22 cellular contexts compared by ENCODE assay signal in the genomic region with DNA sequence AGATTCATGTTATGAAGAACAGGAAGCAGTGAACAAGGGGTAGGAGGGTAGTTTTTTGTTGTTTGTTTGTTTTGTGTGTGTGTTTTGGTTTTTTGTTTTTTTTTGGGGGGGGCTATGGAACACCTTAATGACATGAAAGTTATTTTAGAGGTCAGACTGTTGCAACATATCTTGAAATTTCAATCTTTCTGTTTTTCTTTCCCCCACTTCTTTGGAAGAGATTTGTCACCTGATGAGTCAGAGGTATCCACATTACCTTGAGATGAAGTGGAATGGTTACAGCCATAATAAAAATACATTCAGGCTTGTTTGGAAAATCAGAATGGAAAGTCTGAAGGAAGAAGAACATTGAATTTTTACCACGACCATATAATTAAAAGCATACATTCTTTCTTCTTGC. TPM values are rescaled to one million over a fixed set of nuclear protein-coding genes. Genes with fewer than 3 reads are reported as not detected.
DNase-seq lines count a peak whose midpoint lies in the region; ATAC-seq, FAIRE-seq and TF ChIP-seq lines count a peak whose summit lies in the region.
"Had no signal": no experiment of that assay in that cellular context is flagged by ENCODE, and none has a peak within 500 bp of the region (broad histone marks: within the 10 kb centered on the region; RNA-seq: fewer than 3 reads in every experiment).

No MANE protein-coding gene starts in this region.

- in situ Hi-C loops in IMR-90 (cut with MboI; ENCODE audit: low sequenced_read_pairs) = no loop called here
- in situ Hi-C loops in HepG2 (cut with HindIII; ENCODE audit: extremely low pct_ligation_motif_present, low pct_unique_long_range_greater_than_20kb) = no loop called here

- no peak for DNase-seq in activated CD4-positive, alpha-beta T cell treated with anti-CD3 and anti-CD28 coated beads for 36 hours
- DNase-seq in activated CD4-positive, alpha-beta T cell treated with anti-CD3 and anti-CD28 coated beads for 4 hours = no peak
- peak; percentile 38 for DNase-seq in IMR-90
- DNase-seq in bronchial epithelial cell (ENCODE audit: low read depth) = peak; percentile 75
- peak; percentile 3 for DNase-seq in osteoblast (ENCODE audit: insufficient read length, low spot score, missing footprints)
- DNase-seq in HepG2 (ENCODE audit: low spot score) = no peak
- no peak for DNase-seq in SKM-1 (lab: John Stamatoyannopoulos, UW; ENCODE audit: unreplicated experiment)
- DNase-seq: 8988T; amniotic stem cell; CD4-positive, CD25-positive, alpha-beta regulatory T cell; cerebellar nuclear complex; effector CD8-positive, alpha-beta T cell; mesendoderm; NCI-H2029 treated with DMSO at 0.1 percent for 48 hours; NCI-H510A treated with DMSO at 0.1 percent for 48 hours; nephron progenitor cell; Right ventricle myocardium superior; T-helper 2 cell had no signal

- peak overlapping the region; percentile 63 for H3K27ac Mint-ChIP-seq in activated CD4-positive, alpha-beta T cell treated with anti-CD3 and anti-CD28 coated beads for 36 hours
- H3K27ac Mint-ChIP-seq: IgD-negative memory B cell, nephron progenitor cell, WTC11 had no signal

- WGBS in IMR-90 (ENCODE audit: extremely low coverage in 2 of 2, insufficient read length in 1 of 2), 2 experiments = no CpG with 5 or more reads among the region's 1 CpG
- WGBS in HepG2 (ENCODE audit: low lambda C conversion rate) = 2% methylated on average over 1 of the region's 1 CpG

- H3K4me3 ChIP-seq in IMR-90 (ENCODE audit: insufficient read depth, low read depth, low read length) (no peak overlapping the region), bronchial epithelial cell (ENCODE audit: low read depth, low read length) (no peak overlapping the region), osteoblast (ENCODE audit: insufficient read depth, low read length) (no peak overlapping the region), HepG2 (replicated peaks in 1 of 3; ENCODE audit: insufficient read depth in 1 of 3, low read depth in 2 of 3, low read length in 3 of 3) (no peak overlapping the region)

- no peak overlapping the region for H4K5ac ChIP-seq in IMR-90 (ENCODE audit: low read depth, low read length)

- CTCF ChIA-PET in activated CD4-positive, alpha-beta T cell treated with anti-CD3 and anti-CD28 coated beads for 36 hours (lab: Charles Lee) = interaction anchor here (0.8 to 0.9 kb wide), 2 partner anchors 19 to 465 kb away, joined by 3 to 5 read pairs; no protein-coding TSS in a partner anchor
- CTCF ChIA-PET in IMR-90 (lab: Yijun Ruan, JAX) (no interaction called here), HepG2 (lab: Yijun Ruan, JAX; ENCODE audit: low intra/inter-chr PET ratio, low total read pairs) (no interaction called here)

- H3K9ac ChIP-seq in IMR-90 (ENCODE audit: low read depth, low read length) = no peak overlapping the region
- H3K9ac ChIP-seq in HepG2 (ENCODE audit: insufficient read depth, low read depth, low read length) = no peak overlapping the region

- POLR2A ChIA-PET in activated CD4-positive, alpha-beta T cell treated with anti-CD3 and anti-CD28 coated beads for 36 hours (lab: Charles Lee) = no interaction called here
- POLR2A ChIA-PET in IMR-90 (lab: Charles Lee; ENCODE audit: unreplicated experiment) = no interaction called here
- POLR2A ChIA-PET in HepG2 (lab: Yijun Ruan, JAX) = no interaction called here

- H3K18ac ChIP-seq in IMR-90 (ENCODE audit: low read depth, low read length) = no peak overlapping the region

- H3K23ac ChIP-seq in IMR-90 (ENCODE audit: low read depth, low read length) = no peak overlapping the region

- H3K4me2 ChIP-seq in IMR-90 (ENCODE audit: low read depth, low read length) = no peak overlapping the region
- no peak overlapping the region for H3K4me2 ChIP-seq in osteoblast (ENCODE audit: insufficient read depth, low read length)
- H3K4me2 ChIP-seq in HepG2 (ENCODE audit: low read depth, low read length) = no peak overlapping the region

- ATAC-seq in activated CD4-positive, alpha-beta T cell treated with anti-CD3 and anti-CD28 coated beads for 36 hours = no peak
- no peak for ATAC-seq in IMR-90 (ENCODE audit: low read depth)
- ATAC-seq in HepG2 = no peak
- ATAC-seq in HG02678 (IDR thresholded peaks at IDR 0.05; ENCODE audit: unreplicated experiment) = no peak
- ATAC-seq: WTC11 had no signal

- no peaks in the 10 kb centered on the region for H3K4me1 ChIP-seq in IMR-90 (ENCODE audit: control insufficient read depth, insufficient read depth, low read length)
- H3K4me1 ChIP-seq in osteoblast (ENCODE audit: insufficient read depth, low read length) = peaks cover 12% of the 10 kb centered on the region
- H3K4me1 ChIP-seq in HepG2 (ENCODE audit: insufficient read depth, low read length) = peaks cover 34% of the 10 kb centered on the region

- TF ChIP-seq POLR2A in IMR-90 (IDR thresholded peaks at IDR 0.05; ENCODE audit: low read depth, low read length) = no peak
- no peak for TF ChIP-seq POLR2A in HepG2 (IDR thresholded peaks at IDR 0.05; ENCODE audit: insufficient read depth in 1 of 2, low read depth in 2 of 2, low read length in 2 of 2)

- H4K8ac ChIP-seq in IMR-90 (ENCODE audit: low read depth in 2 of 2, low read length in 2 of 2) = no peak overlapping the region

- H2AFZ ChIP-seq in IMR-90 (replicated peaks; ENCODE audit: low read length, poor library complexity) = no peak overlapping the region
- H2AFZ ChIP-seq in osteoblast (ENCODE audit: low read length) = no peak overlapping the region
- no peak overlapping the region for H2AFZ ChIP-seq in HepG2 (ENCODE audit: low read length)

- H3K27me3 ChIP-seq in IMR-90 (ENCODE audit: control insufficient read depth, insufficient read depth, low read length) (no peaks in the 10 kb centered on the region), bronchial epithelial cell (ENCODE audit: control insufficient read depth, insufficient read depth, low read length) (no peaks in the 10 kb centered on the region), osteoblast (ENCODE audit: insufficient read depth, low read length) (no peaks in the 10 kb centered on the region), HepG2 (ENCODE audit: control insufficient read depth in 1 of 2, insufficient read depth in 2 of 2, low read length in 2 of 2) (peaks cover 0 to 4% of the 10 kb centered on the region in 2 experiments; a peak in 1 of 5 replicates)

- H2BK20ac ChIP-seq in IMR-90 (ENCODE audit: low read depth, low read length) = no peak overlapping the region

- H3K9me3 ChIP-seq in IMR-90 (ENCODE audit: control insufficient read depth, insufficient read depth, low read length) (no peaks in the 10 kb centered on the region), osteoblast (ENCODE audit: low read depth, low read length) (no peaks in the 10 kb centered on the region), HepG2 (ENCODE audit: low read length) (no peaks in the 10 kb centered on the region)

- no peak overlapping the region for H2BK5ac ChIP-seq in IMR-90 (ENCODE audit: low read depth, low read length, poor library complexity, severe bottlenecking)

- no peak for TF ChIP-seq RAD21 in IMR-90 (IDR thresholded peaks at IDR 0.05; ENCODE audit: low read length)
- TF ChIP-seq RAD21 in HepG2 (CRISPR knock-in tag; IDR thresholded peaks at IDR 0.05) = no peak

- H3K4ac ChIP-seq in IMR-90 (ENCODE audit: low read depth, low read length) = no peak overlapping the region

- H4K91ac ChIP-seq in IMR-90 (ENCODE audit: insufficient read depth, low read depth, low read length) = no peak overlapping the region

- TF ChIP-seq CTCF in IMR-90 (conservative IDR thresholded peaks at IDR 0.05; ENCODE audit: low read depth, low read length) (no peak), bronchial epithelial cell (IDR thresholded peaks at IDR 0.05; ENCODE audit: insufficient read depth, low read length, severe bottlenecking) (no peak), osteoblast (IDR thresholded peaks at IDR 0.05; ENCODE audit: extremely low read depth, low read depth, low read length) (no peak), HepG2 (CRISPR knock-in tag; IDR thresholded peaks at IDR 0.05) (no peak)

- no peak overlapping the region for H3K4me3 Mint-ChIP-seq in activated CD4-positive, alpha-beta T cell treated with anti-CD3 and anti-CD28 coated beads for 36 hours
- H3K4me3 Mint-ChIP-seq: WTC11 had no signal

- H3K27ac ChIP-seq in IMR-90 (ENCODE audit: insufficient read depth, low read length) = no peak overlapping the region
- no peak overlapping the region for H3K27ac ChIP-seq in osteoblast (ENCODE audit: low read depth, low read length)
- no peak overlapping the region for H3K27ac ChIP-seq in HepG2 (ENCODE audit: extremely low read length, insufficient read depth, low read length)

- H2AK5ac ChIP-seq in IMR-90 (ENCODE audit: low read depth, low read length) = no peak overlapping the region

- peaks cover 6 to 7% of the 10 kb centered on the region in 2 experiments; a peak in 2 of 4 replicates for H3K79me1 ChIP-seq in IMR-90 (ENCODE audit: low read depth in 1 of 2, low read length in 2 of 2)

- H4K20me1 ChIP-seq in IMR-90 (ENCODE audit: insufficient read depth, low read length) (no peaks in the 10 kb centered on the region), osteoblast (ENCODE audit: insufficient read depth, low read length) (no peaks in the 10 kb centered on the region), HepG2 (ENCODE audit: insufficient read depth, low read length) (no peaks in the 10 kb centered on the region)

- intact Hi-C loops in activated CD4-positive, alpha-beta T cell treated with anti-CD3 and anti-CD28 coated beads for 36 hours (cut with DNase I, micrococcal nuclease) = loop anchor here in 1 of 2 experiments (2.0 kb wide), 1 partner anchor 19 kb away; no protein-coding TSS in a partner anchor
- intact Hi-C loops in IMR-90 (cut with micrococcal nuclease) = no loop called here
- intact Hi-C loops in HepG2 (cut with micrococcal nuclease; ENCODE audit: unreplicated experiment) = no loop called here

- peaks cover 12% of the 10 kb centered on the region for H3K36me3 Mint-ChIP-seq in activated CD4-positive, alpha-beta T cell treated with anti-CD3 and anti-CD28 coated beads for 36 hours (ENCODE audit: low read depth)

- TF ChIP-seq EP300 in HepG2 (IDR thresholded peaks at IDR 0.05; ENCODE audit: low read depth in 2 of 2, low read length in 2 of 2) = no peak
- no peak for TF ChIP-seq EP300 in HepG2 (CRISPR knock-in tag; IDR thresholded peaks at IDR 0.05; ENCODE audit: borderline replicate concordance)

- H3K9me3 Mint-ChIP-seq in activated CD4-positive, alpha-beta T cell treated with anti-CD3 and anti-CD28 coated beads for 36 hours (ENCODE audit: low read depth) = no peaks in the 10 kb centered on the region
- H3K9me3 Mint-ChIP-seq: WTC11 had no signal

- H3K79me2 ChIP-seq in osteoblast (ENCODE audit: insufficient read depth, low read length) (peaks cover 22% of the 10 kb centered on the region), HepG2 (ENCODE audit: insufficient read depth, low read length) (peaks cover 10% of the 10 kb centered on the region)

- H3K9me1 ChIP-seq in IMR-90 (ENCODE audit: insufficient read depth, low read length) = no peaks in the 10 kb centered on the region

- no peak overlapping the region for H3K56ac ChIP-seq in IMR-90 (ENCODE audit: extremely low read depth, insufficient read depth, low read length)

- no peak overlapping the region for H2BK120ac ChIP-seq in IMR-90 (ENCODE audit: low read depth, low read length)

- no peak overlapping the region for H2AK9ac ChIP-seq in IMR-90 (replicated peaks; ENCODE audit: low read depth, low read length, poor library complexity)

- FAIRE-seq in bronchial epithelial cell (lab: Jason Lieb, UNC) (no peak), HepG2 (lab: Jason Lieb, UNC) (no peak)
- FAIRE-seq: islet of Langerhans had no signal

- H2BK15ac ChIP-seq in IMR-90 (ENCODE audit: low read depth, low read length) = no peak overlapping the region

- dilution Hi-C loops in IMR-90 (cut with HindIII; ENCODE audit: low sequenced_read_pairs, unreplicated experiment) = no loop called here

- H3K14ac ChIP-seq in IMR-90 (replicated peaks; ENCODE audit: low read depth, low read length) = no peak overlapping the region

- peaks cover 32% of the 10 kb centered on the region for H3K4me1 Mint-ChIP-seq in activated CD4-positive, alpha-beta T cell treated with anti-CD3 and anti-CD28 coated beads for 36 hours

- peaks cover 3% of the 10 kb centered on the region for H3K36me3 ChIP-seq in IMR-90 (ENCODE audit: control insufficient read depth, insufficient read depth, low read length)
- H3K36me3 ChIP-seq in bronchial epithelial cell (ENCODE audit: control insufficient read depth, insufficient read depth, low read length) = no peaks in the 10 kb centered on the region
- peaks cover 12% of the 10 kb centered on the region for H3K36me3 ChIP-seq in osteoblast (ENCODE audit: insufficient read depth, low read length)
- peaks cover 0 to 7% of the 10 kb centered on the region in 2 experiments; a peak in 3 of 5 replicates for H3K36me3 ChIP-seq in HepG2 (replicated peaks in 1 of 2; ENCODE audit: control insufficient read depth in 1 of 2, insufficient read depth in 2 of 2, low read length in 2 of 2)

- BruUV-seq in IMR-90 (replicated peaks; lab: Mats Ljungman, UMichigan) (no TSS peak), HepG2 (replicated peaks; lab: Mats Ljungman, UMichigan) (no TSS peak)

- peaks cover 6% of the 10 kb centered on the region for H3K27me3 Mint-ChIP-seq in activated CD4-positive, alpha-beta T cell treated with anti-CD3 and anti-CD28 coated beads for 36 hours

RNA-seq across cellular contexts. Expression of a gene that starts 2.1 kb away (rescaled TPM):
- 10 to 100 TPM; 55.4 to 83.5 TPM for total RNA-seq in activated CD4-positive, alpha-beta T cell treated with anti-CD3 and anti-CD28 coated beads for 36 hours
- total RNA-seq in IMR-90 (2012; rRNA removed) (32.8 and 39.4 TPM in 2 replicates), bronchial epithelial cell (38.2 and 45.8 TPM in 2 replicates), osteoblast (43.0 and 46.3 TPM in 2 replicates), HepG2 (2016; rRNA removed; fragmentation: Illumina TruSeq; extraction: Trizol) (53.6 and 61.1 TPM in 2 replicates)
- polyA plus RNA-seq in IMR-90 (2012; rRNA removed) (11.5 and 15.1 TPM in 2 replicates), HepG2 (2011; rRNA removed) (42.6 and 43.7 TPM in 2 replicates)
- 2.4 and 3.3 TPM in 2 replicates for polyA plus RNA-seq in IMR-90 (2012; cell fraction: cytosol; rRNA removed)
- polyA plus RNA-seq in IMR-90 (2012; cell fraction: nucleus; rRNA removed; ENCODE audit: low replicate concordance) = 5.0 and 33.7 TPM in 2 replicates
- 12.2 and 13.6 TPM in 2 replicates for total RNA-seq in HepG2 (2016; cell fraction: cytosol; rRNA removed; fragmentation: Illumina TruSeq; extraction: Trizol; ENCODE audit: low read depth)
- 52.8 and 54.7 TPM in 2 replicates for total RNA-seq in HepG2 (2016; cell fraction: insoluble cytoplasmic fraction; rRNA removed; fragmentation: Illumina TruSeq; extraction: Trizol)
- total RNA-seq in HepG2 (2016; cell fraction: membrane; rRNA removed; fragmentation: Illumina TruSeq; extraction: Trizol) = 11.7 and 16.6 TPM in 2 replicates
- 91.0 and 91.9 TPM in 2 replicates for total RNA-seq in HepG2 (2016; cell fraction: nucleus; rRNA removed; fragmentation: Illumina TruSeq; extraction: Trizol)
- polyA plus RNA-seq in HepG2 (2011; cell fraction: cytosol; rRNA removed) = 17.6 and 24.0 TPM in 2 replicates
- 40.3 and 49.2 TPM in 2 replicates for polyA plus RNA-seq in HepG2 (2011; cell fraction: nucleus; rRNA removed)
- polyA plus RNA-seq in HepG2 (2012) = 37.8 and 51.2 TPM in 2 replicates
- 2.1 and 2.2 TPM in 2 replicates for polyA plus RNA-seq in HepG2 (2016; cell fraction: cytosol; fragmentation: Illumina TruSeq; extraction: Trizol; ENCODE audit: low read depth)
- polyA plus RNA-seq in HepG2 (2016; cell fraction: insoluble cytoplasmic fraction; fragmentation: Illumina TruSeq; extraction: Trizol; ENCODE audit: low read depth) = 28.7 and 33.8 TPM in 2 replicates
- polyA plus RNA-seq in HepG2 (2016; cell fraction: membrane; fragmentation: Illumina TruSeq; extraction: Trizol; ENCODE audit: low read depth) = 4.6 and 5.4 TPM in 2 replicates
- 66.1 and 71.1 TPM in 2 replicates for polyA plus RNA-seq in HepG2 (2016; cell fraction: nucleus; fragmentation: Illumina TruSeq; extraction: Trizol; ENCODE audit: insufficient read depth, low read depth)
- 20.6 and 37.0 TPM in 2 replicates for polyA minus RNA-seq in HepG2 (2011; rRNA and poly(A)+ RNA removed; ENCODE audit: low replicate concordance)
- 31.9 and 40.3 TPM in 2 replicates for polyA minus RNA-seq in HepG2 (2011; cell fraction: cytosol; rRNA and poly(A)+ RNA removed)
- 153 and 158 TPM in 2 replicates for polyA minus RNA-seq in HepG2 (2011; cell fraction: nucleus; rRNA and poly(A)+ RNA removed)

RNA-seq across cellular contexts. Expression of a gene that starts 7.6 kb away (rescaled TPM):
- under 1 TPM; 0.09 to 0.25 TPM for total RNA-seq in activated CD4-positive, alpha-beta T cell treated with anti-CD3 and anti-CD28 coated beads for 36 hours
- total RNA-seq in IMR-90 (2012; rRNA removed) (not detected in 2 replicates), bronchial epithelial cell (under 0.01 and 0.38 TPM in 2 replicates), osteoblast (under 0.01 and 0.36 TPM in 2 replicates), HepG2 (2016; rRNA removed; fragmentation: Illumina TruSeq; extraction: Trizol) (not detected in 2 replicates)
- polyA plus RNA-seq in IMR-90 (2012; rRNA removed) (0.16 and 0.27 TPM in 2 replicates), HepG2 (2011; rRNA removed) (0.05 and 0.07 TPM in 2 replicates)
- polyA plus RNA-seq in IMR-90 (2012; cell fraction: cytosol; rRNA removed) = not detected in 2 replicates
- polyA plus RNA-seq in IMR-90 (2012; cell fraction: nucleus; rRNA removed; ENCODE audit: low replicate concordance) = 0.37 and 3.3 TPM in 2 replicates
- total RNA-seq in HepG2 (2016; cell fraction: cytosol; rRNA removed; fragmentation: Illumina TruSeq; extraction: Trizol; ENCODE audit: low read depth) = not detected in 2 replicates
- total RNA-seq in HepG2 (2016; cell fraction: insoluble cytoplasmic fraction; rRNA removed; fragmentation: Illumina TruSeq; extraction: Trizol) = not detected in 2 replicates
- not detected in 2 replicates for total RNA-seq in HepG2 (2016; cell fraction: membrane; rRNA removed; fragmentation: Illumina TruSeq; extraction: Trizol)
- total RNA-seq in HepG2 (2016; cell fraction: nucleus; rRNA removed; fragmentation: Illumina TruSeq; extraction: Trizol) = not detected in 2 replicates
- polyA plus RNA-seq in HepG2 (2011; cell fraction: cytosol; rRNA removed) = not detected in 2 replicates
- polyA plus RNA-seq in HepG2 (2011; cell fraction: nucleus; rRNA removed) = 0.10 TPM in 1 of 2 replicates, not detected in the other
- not detected in 2 replicates for polyA plus RNA-seq in HepG2 (2012)
- polyA plus RNA-seq in HepG2 (2016; cell fraction: cytosol; fragmentation: Illumina TruSeq; extraction: Trizol; ENCODE audit: low read depth) = not detected in 2 replicates
- not detected in 2 replicates for polyA plus RNA-seq in HepG2 (2016; cell fraction: insoluble cytoplasmic fraction; fragmentation: Illumina TruSeq; extraction: Trizol; ENCODE audit: low read depth)
- polyA plus RNA-seq in HepG2 (2016; cell fraction: membrane; fragmentation: Illumina TruSeq; extraction: Trizol; ENCODE audit: low read depth) = not detected in 2 replicates
- not detected in 2 replicates for polyA plus RNA-seq in HepG2 (2016; cell fraction: nucleus; fragmentation: Illumina TruSeq; extraction: Trizol; ENCODE audit: insufficient read depth, low read depth)
- polyA minus RNA-seq in HepG2 (2011; rRNA and poly(A)+ RNA removed; ENCODE audit: low replicate concordance) = not detected in 2 replicates
- polyA minus RNA-seq in HepG2 (2011; cell fraction: cytosol; rRNA and poly(A)+ RNA removed) = not detected in 2 replicates
- not detected in 2 replicates for polyA minus RNA-seq in HepG2 (2011; cell fraction: nucleus; rRNA and poly(A)+ RNA removed)
- total RNA-seq: CD4-positive, CD25-positive, alpha-beta regulatory T cell; Right ventricle myocardium superior; WTC11 had no signal
- polyA plus RNA-seq: CD4-positive, CD25-positive, alpha-beta regulatory T cell; IgD-negative memory B cell had no signal

Comparison
In these comparisons a context has a peak if more than half of its experiments do, and no peak if none do; other contexts are left out.
1. DNase-seq: peak in IMR-90 (single experiment), bronchial epithelial cell (single experiment) and osteoblast (single experiment); none in activated CD4-positive, alpha-beta T cell treated with anti-CD3 and anti-CD28 coated beads for 36 hours (single experiment), activated CD4-positive, alpha-beta T cell treated with anti-CD3 and anti-CD28 coated beads for 4 hours (0 of 2), HepG2 (single experiment) and SKM-1 (single experiment).